In genomic region chr7:77105904-77106303, GRCh38 we compare ENCODE assay signal across 2 cellular contexts. TPM values are rescaled to one million over a fixed set of nuclear protein-coding genes. Genes with fewer than 3 reads are reported as not detected.
"Had no signal": no experiment of that assay in that cellular context is flagged by ENCODE, and none has a peak within 500 bp of the region (broad histone marks: within the 10 kb centered on the region; RNA-seq: fewer than 3 reads in every experiment).

No MANE protein-coding gene starts in this region.

RNA-seq across cellular contexts. Expression of gene SPDYE18, which starts 43.5 kb away (rescaled TPM):
- total RNA-seq: ascending aorta, NCI-H460 had no signal
